In genomic region chr2:75994759-75995158, GRCh38 we compare ENCODE assay signal across 21 cellular contexts.
DNase-seq lines count a peak whose midpoint lies in the region; ATAC-seq and TF ChIP-seq lines count a peak whose summit lies in the region.
"Had no signal": no experiment of that assay in that cellular context is flagged by ENCODE, and none has a peak within 500 bp of the region (broad histone marks: within the 10 kb centered on the region; RNA-seq: fewer than 3 reads in every experiment).

No MANE protein-coding gene starts in this region.

- H2AK5ac ChIP-seq in mesendoderm (ENCODE audit: low read length): no peak overlapping the region

- DNase-seq in NCI-H82 (lab: John Stamatoyannopoulos, UW): peak; percentile 18
- DNase-seq in NCI-H82 treated with DMSO at 0.1 percent for 48 hours (lab: John Stamatoyannopoulos, UW; ENCODE audit: unreplicated experiment): no peak
- peak; percentile 12 for DNase-seq in HEK293T (ENCODE audit: extremely low spot score)
- no peak for DNase-seq in RWPE2 (ENCODE audit: low spot score)
- DNase-seq in mesendoderm: peak; percentile 23
- DNase-seq in NCI-H345 (lab: John Stamatoyannopoulos, UW): no peak
- DNase-seq in 8988T: no peak
- DNase-seq in activated effector memory CD4-positive, alpha-beta T cell treated with Interleukin-2 at 50 U/mL for 16 hours: no peak
- DNase-seq: activated CD4-positive, alpha-beta T cell treated with anti-CD3 and anti-CD28 coated beads, Interleukin-2, amount 50 U/mL, for 4 hours; activated effector memory CD4-positive, alpha-beta T cell treated with anti-CD3 and anti-CD28 coated beads, Interleukin-2, amount 50 U/mL, for 16 hours; activated naive CD8-positive, alpha-beta T cell treated with anti-CD3 and anti-CD28 coated beads, Interleukin-2, amount 50 U/mL, for 24 hours; body of pancreas; foreskin fibroblast; GDM1; NCI-H1417 treated with DMSO at 0.1 percent for 48 hours; NCI-H526 treated with DMSO at 0.1 percent for 48 hours; substantia nigra had no signal

- no peak overlapping the region for H3K18ac ChIP-seq in mesendoderm (ENCODE audit: low read length)

- H3K36me3 ChIP-seq in RWPE2 (ENCODE audit: low read depth) (no peaks in the 10 kb centered on the region), mesendoderm (ENCODE audit: control insufficient read depth, insufficient read depth, low read length) (no peaks in the 10 kb centered on the region)
- H3K36me3 ChIP-seq: BLaER1 treated with 17β-estradiol and CSF1 and Interleukin-3, amounts not matched to agents 10 nM and 100 nM had no signal

- peak; percentile 14 for TF ChIP-seq CTCF in RWPE2 (IDR thresholded peaks at IDR 0.05; ENCODE audit: poor library complexity, severe bottlenecking)

- WGBS in mesendoderm (ENCODE audit: extremely low coverage, insufficient coverage, low lambda C conversion rate): no CpG with 5 or more reads among the region's 4 CpGs

- H3K4me3 ChIP-seq in RWPE2 (ENCODE audit: severe bottlenecking) (no peak overlapping the region), mesendoderm (ENCODE audit: low read length) (no peak overlapping the region)
- H3K4me3 ChIP-seq: BLaER1 treated with 17β-estradiol and CSF1 and Interleukin-3, amounts not matched to agents 10 nM and 100 nM; body of pancreas had no signal

- H4K8ac ChIP-seq in mesendoderm (ENCODE audit: low read depth, low read length): no peak overlapping the region

- no peaks in the 10 kb centered on the region for H3K4me1 ChIP-seq in RWPE2 (ENCODE audit: insufficient read depth, poor library complexity, severe bottlenecking)
- no peaks in the 10 kb centered on the region for H3K4me1 ChIP-seq in mesendoderm (ENCODE audit: control insufficient read depth, low read depth, low read length)
- H3K4me1 ChIP-seq: body of pancreas, parathyroid adenoma had no signal

- no peaks in the 10 kb centered on the region for H3K79me1 ChIP-seq in mesendoderm (ENCODE audit: low read length)

- no peak overlapping the region for H3K27ac ChIP-seq in RWPE2 (ENCODE audit: poor library complexity, severe bottlenecking)
- no peak overlapping the region for H3K27ac ChIP-seq in mesendoderm (ENCODE audit: low read depth, low read length)
- H3K27ac ChIP-seq: BLaER1 treated with 17β-estradiol and CSF1 and Interleukin-3, amounts not matched to agents 10 nM and 100 nM; body of pancreas; parathyroid adenoma; VCaP had no signal

- H3K27me3 ChIP-seq in RWPE2 (ENCODE audit: insufficient read depth, poor library complexity, severe bottlenecking) (peaks cover under 1% of the 10 kb centered on the region), mesendoderm (ENCODE audit: insufficient read depth, low read length, poor library complexity) (no peaks in the 10 kb centered on the region)
- H3K27me3 ChIP-seq: BLaER1 treated with 17β-estradiol and CSF1 and Interleukin-3, amounts not matched to agents 10 nM and 100 nM; body of pancreas had no signal

- no peak overlapping the region for H2BK120ac ChIP-seq in mesendoderm (ENCODE audit: low read depth, low read length)

- POLR2A ChIA-PET in HEK293T (lab: Yijun Ruan, JAX): no interaction called here

- no peak overlapping the region for H3K4me2 ChIP-seq in mesendoderm (ENCODE audit: low read length)
- H3K4me2 ChIP-seq: BLaER1 treated with 17β-estradiol and CSF1 and Interleukin-3, amounts not matched to agents 10 nM and 100 nM had no signal

- CTCF ChIA-PET in HEK293T (lab: Yijun Ruan, JAX): no interaction called here

- no peaks in the 10 kb centered on the region for H3K9me3 ChIP-seq in RWPE2 (ENCODE audit: severe bottlenecking)

- H3K4ac ChIP-seq in mesendoderm (ENCODE audit: low read depth, low read length): no peak overlapping the region

- H3K56ac ChIP-seq in mesendoderm (ENCODE audit: low read length): no peak overlapping the region

- H2BK15ac ChIP-seq in mesendoderm (replicated peaks; ENCODE audit: low read depth): no peak overlapping the region

- no peak overlapping the region for H3K23ac ChIP-seq in mesendoderm (ENCODE audit: low read length)

- no peaks in the 10 kb centered on the region for H3K79me2 ChIP-seq in mesendoderm (ENCODE audit: control insufficient read depth, insufficient read depth, low read length)
- H3K79me2 ChIP-seq: parathyroid adenoma had no signal

- no peak overlapping the region for H4K5ac ChIP-seq in mesendoderm (ENCODE audit: low read length)

- no peak overlapping the region for H3K9ac ChIP-seq in mesendoderm (ENCODE audit: low read length)
- H3K9ac ChIP-seq: BLaER1 treated with 17β-estradiol and CSF1 and Interleukin-3, amounts not matched to agents 10 nM and 100 nM; parathyroid adenoma had no signal

- ATAC-seq in RWPE2 (ENCODE audit: low read depth): 0 out of 3 replicates have a peak, but pooled peaks have one; percentile 23
- ATAC-seq: activated naive CD8-positive, alpha-beta T cell treated with anti-CD3 and anti-CD28 coated beads, Interleukin-2, amount 50 U/mL, for 24 hours; body of pancreas; SK-N-SH treated with all-trans-retinoic acid at 6 μM for 48 hours had no signal

- no peak overlapping the region for H2BK5ac ChIP-seq in mesendoderm (ENCODE audit: low read length)

TF ChIP-seq in HEK293T, 16 proteins besides CTCF, POLR2A, EP300 and RAD21:
- TF ChIP-seq TARDBP (IDR thresholded peaks at IDR 0.05): no peak
- TF ChIP-seq SP1 (IDR thresholded peaks at IDR 0.05): no peak
- TF ChIP-seq ARNT (IDR thresholded peaks at IDR 0.05): no peak
- TF ChIP-seq BHLHE40 (IDR thresholded peaks at IDR 0.05; ENCODE audit: borderline replicate concordance): no peak
- no peak for TF ChIP-seq NFRKB (IDR thresholded peaks at IDR 0.05)
- no peak for TF ChIP-seq SUZ12 (IDR thresholded peaks at IDR 0.05)
- no peak for TF ChIP-seq FOXK2 (IDR thresholded peaks at IDR 0.05)

Comparison
In these comparisons a context has a peak if more than half of its experiments do, and no peak if none do; other contexts are left out.
1. DNase-seq: peak in NCI-H82 (single experiment), HEK293T (single experiment) and mesendoderm (single experiment); none in NCI-H82 treated with DMSO at 0.1 percent for 48 hours (single experiment), RWPE2 (single experiment), NCI-H345 (single experiment), 8988T (single experiment) and activated effector memory CD4-positive, alpha-beta T cell treated with Interleukin-2 at 50 U/mL for 16 hours (single experiment).